In genomic region chr2:47013383-47013782, GRCh38 we compare ENCODE assay signal across 18 cellular contexts.
DNase-seq lines count a peak whose midpoint lies in the region; ATAC-seq and TF ChIP-seq lines count a peak whose summit lies in the region.
"Had no signal": no experiment of that assay in that cellular context is flagged by ENCODE, and none has a peak within 500 bp of the region (broad histone marks: within the 10 kb centered on the region; RNA-seq: fewer than 3 reads in every experiment).

No MANE protein-coding gene starts in this region.

- no peak overlapping the region for H3K4me3 ChIP-seq in stomach
- H3K4me3 ChIP-seq in left lung, result no peak overlapping the region
- H3K4me3 ChIP-seq: K562, PC-9 had no signal

- H3K27ac Mint-ChIP-seq in HFFc6, result peak overlapping the region; percentile 1; the same call in 1 of the 2 replicates
- H3K27ac Mint-ChIP-seq in brain, result peak overlapping the region in 3 of 5 experiments; percentile 44 to 99 (median 81)
- peak overlapping the region in 3 of 7 donors; percentile 2 to 73 (median 66) for H3K27ac Mint-ChIP-seq in CD14-positive monocyte
- H3K27ac Mint-ChIP-seq: CD4-positive, alpha-beta T cell had no signal

- no peak overlapping the region for H3K4me3 Mint-ChIP-seq in HFFc6
- H3K4me3 Mint-ChIP-seq in brain, result peak overlapping the region in 1 of 5 experiments; percentile 18
- H3K4me3 Mint-ChIP-seq in CD14-positive monocyte, result no peak overlapping the region
- H3K4me3 Mint-ChIP-seq: CD4-positive, alpha-beta T cell had no signal

- no peak for TF ChIP-seq EP300 in stomach (IDR thresholded peaks at IDR 0.05)

- DNase-seq in HFFc6, result no peak
- DNase-seq in stomach, result no peak
- no peak for DNase-seq in left lung
- no peak for DNase-seq in CD14-positive monocyte (ENCODE audit: low spot score)
- no peak for DNase-seq in GM20000 (ENCODE audit: low spot score)
- DNase-seq: AML-193; CD4-positive, alpha-beta T cell; DMS79 treated with DMSO at 0.1 percent for 48 hours; GDM1; NCI-H1048; NCI-H146; NCI-H2081 treated with DMSO at 0.1 percent for 48 hours; PC-9 had no signal

- no peak for TF ChIP-seq CTCF in HFFc6 (IDR thresholded peaks at IDR 0.05)
- no peak for TF ChIP-seq CTCF in brain (conservative IDR thresholded peaks at IDR 0.05)
- TF ChIP-seq CTCF in stomach (IDR thresholded peaks at IDR 0.05), result no peak
- no peak for TF ChIP-seq CTCF in left lung (IDR thresholded peaks at IDR 0.05)
- TF ChIP-seq CTCF in CD14-positive monocyte (IDR thresholded peaks at IDR 0.05), result no peak
- TF ChIP-seq CTCF in GM20000 (IDR thresholded peaks at IDR 0.05; ENCODE audit: extremely low read depth, missing control alignments), result no peak

- H3K4me1 ChIP-seq in stomach (peaks cover 5 to 56% (median 33%) of the 10 kb centered on the region in 4 donors), left lung (peaks cover 4 to 16% of the 10 kb centered on the region in 2 donors)

- ATAC-seq in left lung (no peak), GM21381 (IDR thresholded peaks at IDR 0.05; ENCODE audit: unreplicated experiment) (no peak)
- ATAC-seq: HCT116, K562 had no signal

- 74 to 100% (median 94%) methylated on average over 2 to 5 of the region's 5 CpGs for WGBS in stomach, 5 donors

- H3K9me3 ChIP-seq in stomach (no peaks in the 10 kb centered on the region), left lung (no peaks in the 10 kb centered on the region)

- peaks cover 6% of the 10 kb centered on the region for H3K27me3 Mint-ChIP-seq in HFFc6 (ENCODE audit: insufficient read depth)
- H3K27me3 Mint-ChIP-seq in brain, result no peaks in the 10 kb centered on the region
- H3K27me3 Mint-ChIP-seq in CD14-positive monocyte (ENCODE audit: low read depth in 3 of 3), result peaks cover 0 to 1% (median 0%) of the 10 kb centered on the region in 3 donors
- H3K27me3 Mint-ChIP-seq: CD4-positive, alpha-beta T cell had no signal

- peaks cover 32% of the 10 kb centered on the region for H3K36me3 Mint-ChIP-seq in HFFc6 (ENCODE audit: low read depth)
- H3K36me3 Mint-ChIP-seq in brain, result peaks cover 13% of the 10 kb centered on the region
- H3K36me3 Mint-ChIP-seq in CD14-positive monocyte, result peaks cover 78 to 88% of the 10 kb centered on the region in 2 donors

- H3K4me1 Mint-ChIP-seq in HFFc6 (ENCODE audit: low read depth) (peaks cover 48% of the 10 kb centered on the region), brain (peaks cover 64% of the 10 kb centered on the region), CD14-positive monocyte (peaks cover 19% of the 10 kb centered on the region)

- intact Hi-C loops in stomach (cut with DNase I; ENCODE audit: low total_unique reads), result no loop called here
- intact Hi-C loops in left lung (cut with DNase I), result no loop called here
- intact Hi-C loops in CD14-positive monocyte (cut with micrococcal nuclease), result no loop called here

- H3K27ac ChIP-seq in layer of hippocampus (ENCODE audit: low read depth, low read length), result peak overlapping the region; percentile 71
- H3K27ac ChIP-seq in stomach, result peak overlapping the region in 3 of 5 donors; percentile 61 to 87 (median 63)
- H3K27ac ChIP-seq in left lung, result no peak overlapping the region
- H3K27ac ChIP-seq: PC-9 had no signal

- H3K9me3 Mint-ChIP-seq in HFFc6, result no peaks in the 10 kb centered on the region
- no peaks in the 10 kb centered on the region for H3K9me3 Mint-ChIP-seq in brain
- H3K9me3 Mint-ChIP-seq in CD14-positive monocyte, result no peaks in the 10 kb centered on the region
- H3K9me3 Mint-ChIP-seq: CD4-positive, alpha-beta T cell had no signal

- H3K36me3 ChIP-seq in stomach, result peaks cover 11 to 56% (median 36%) of the 10 kb centered on the region in 4 donors
- peaks cover 0 to 64% of the 10 kb centered on the region in 2 donors for H3K36me3 ChIP-seq in left lung

- H3K27me3 ChIP-seq in layer of hippocampus (ENCODE audit: control insufficient read depth, insufficient read depth, low read length), result no peaks in the 10 kb centered on the region
- H3K27me3 ChIP-seq in stomach, result no peaks in the 10 kb centered on the region
- H3K27me3 ChIP-seq in left lung, result no peaks in the 10 kb centered on the region

- no peak for TF ChIP-seq POLR2A in stomach (IDR thresholded peaks at IDR 0.05)

Comparison
In these comparisons a context has a peak if more than half of its experiments do, and no peak if none do; other contexts are left out.
1. H3K27ac ChIP-seq: peak in layer of hippocampus (single experiment) and stomach (3 of 5); none in left lung (0 of 2).